9 cellular contexts compared by ENCODE assay signal in the genomic region with DNA sequence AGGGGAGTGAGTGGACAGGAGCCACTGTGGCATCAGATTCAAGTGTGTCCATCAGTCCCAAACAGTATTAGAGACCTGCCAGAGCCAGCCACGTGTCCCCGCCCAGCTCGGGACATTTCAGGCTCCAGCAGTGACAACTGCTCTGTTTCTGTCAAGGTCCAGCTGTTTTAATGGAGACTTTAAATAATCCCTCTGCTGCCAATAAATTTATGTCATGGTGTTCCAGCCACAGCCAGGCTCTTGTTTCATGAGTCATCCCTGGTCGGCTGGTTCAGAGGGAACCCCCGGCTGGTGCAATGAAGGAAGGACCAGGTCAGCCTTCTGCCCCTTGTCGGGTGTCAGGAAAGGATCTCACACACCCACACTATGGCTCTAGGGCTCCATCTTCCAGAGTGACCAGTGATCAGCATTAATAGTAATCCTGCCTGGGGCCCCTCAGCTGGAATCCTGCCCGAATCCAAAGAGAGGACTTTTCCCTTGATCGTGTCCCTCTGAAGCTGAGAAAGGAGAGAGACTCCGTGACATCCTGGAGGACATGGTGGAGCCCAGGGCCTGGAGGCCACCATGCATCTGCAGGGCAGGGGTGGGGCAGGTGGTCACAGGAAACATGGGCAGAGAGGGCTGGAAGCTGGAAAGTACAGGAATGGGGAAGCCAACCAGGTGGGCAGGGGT.
DNase-seq lines count a peak whose midpoint lies in the region; ATAC-seq and TF ChIP-seq lines count a peak whose summit lies in the region.
"Had no signal": no experiment of that assay in that cellular context is flagged by ENCODE, and none has a peak within 500 bp of the region (broad histone marks: within the 10 kb centered on the region; RNA-seq: fewer than 3 reads in every experiment).

No MANE protein-coding gene starts in this region.

- CTCF ChIA-PET in RWPE1 (lab: Yijun Ruan, JAX) = no interaction called here

- no peak for TF ChIP-seq CTCF in RWPE1 (conservative IDR thresholded peaks at IDR 0.05; ENCODE audit: low read depth)

- peak; percentile 27 for DNase-seq in GM04503 (ENCODE audit: low read depth)
- peak; percentile 64 for DNase-seq in RWPE1 (ENCODE audit: low spot score)
- DNase-seq in glomerular visceral epithelial cell (ENCODE audit: extremely low spot score) = peak; percentile 92
- peak; percentile 45 for DNase-seq in sciatic nerve (ENCODE audit: low spot score)
- no peak for DNase-seq in stimulated activated CD4-positive, alpha-beta T cell treated with anti-CD3 and anti-CD28 coated beads, Interleukin-1b, Interleukin-23, amount 100 ng/mL, for 48 hours
- no peak for DNase-seq in NCI-H146 treated with DMSO at 0.1 percent for 48 hours (lab: John Stamatoyannopoulos, UW; ENCODE audit: unreplicated experiment)
- DNase-seq: NCI-H146 had no signal

- POLR2A ChIA-PET in RWPE1 (lab: Yijun Ruan, JAX; ENCODE audit: low non-redundant PET) = no interaction called here

- intact Hi-C loops in sciatic nerve (cut with DNase I) = no loop called here

- ATAC-seq in sciatic nerve (peak; percentile 11), HG02759 (IDR thresholded peaks at IDR 0.05; ENCODE audit: unreplicated experiment) (no peak), GM21360 (IDR thresholded peaks at IDR 0.05; ENCODE audit: unreplicated experiment) (no peak)

- no peak overlapping the region for H3K27ac ChIP-seq in RWPE1

Comparison
In these comparisons a context has a peak if more than half of its experiments do, and no peak if none do; other contexts are left out.
1. DNase-seq: peak in GM04503 (single experiment), RWPE1 (single experiment), glomerular visceral epithelial cell (single experiment) and sciatic nerve (single experiment); none in stimulated activated CD4-positive, alpha-beta T cell treated with anti-CD3 and anti-CD28 coated beads, Interleukin-1b, Interleukin-23, amount 100 ng/mL, for 48 hours (single experiment) and NCI-H146 treated with DMSO at 0.1 percent for 48 hours (single experiment).